ENCODE assay signal across 29 cellular contexts in the genomic region with DNA sequence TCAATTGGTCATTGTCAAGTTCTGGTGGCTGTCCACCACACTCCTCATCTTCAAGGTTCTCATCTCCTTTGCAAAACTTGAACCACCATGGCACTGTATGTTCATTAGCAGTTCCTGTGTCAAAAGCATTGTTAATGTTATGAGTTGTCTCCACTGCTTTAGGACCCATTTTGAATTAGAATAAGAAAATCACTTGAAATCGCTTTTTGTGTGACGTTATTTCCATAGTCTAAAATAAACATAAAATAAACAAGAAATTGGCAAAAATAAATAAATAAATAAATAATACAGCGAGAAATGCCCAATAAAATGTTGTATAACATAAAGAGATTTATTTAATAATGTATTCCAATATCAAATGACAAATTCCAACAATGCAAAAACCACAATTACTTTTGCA.
"Had no signal": no experiment of that assay in that cellular context is flagged by ENCODE, and none has a peak within 500 bp of the region (broad histone marks: within the 10 kb centered on the region; RNA-seq: fewer than 3 reads in every experiment).

No MANE protein-coding gene starts in this region.

- H3K4me1 ChIP-seq: stomach, suprapubic skin, testis, thyroid gland, tibial artery, tibial nerve, transverse colon, upper lobe of left lung, upper lobe of right lung, uterus, vagina had no signal

- H3K36me3 Mint-ChIP-seq: stimulated activated memory B cell treated with anti-CD40 and anti-IgM and Interleukin-4, amounts not matched to agents 10 μg/mL and 1 μg/mL and 100 μg/mL, for 72 hours; stimulated activated naive B cell treated with anti-CD40 and anti-IgM and Interleukin-4, amounts not matched to agents 10 μg/mL and 1 μg/mL and 100 μg/mL, for 72 hours; type B pancreatic cell had no signal

- H3K27me3 Mint-ChIP-seq: stimulated activated memory B cell treated with anti-CD40 and anti-IgM and Interleukin-4, amounts not matched to agents 10 μg/mL and 1 μg/mL and 100 μg/mL, for 72 hours; stimulated activated naive B cell treated with anti-CD40 and anti-IgM and Interleukin-4, amounts not matched to agents 10 μg/mL and 1 μg/mL and 100 μg/mL, for 72 hours; stimulated activated naive CD8-positive, alpha-beta T cell treated with anti-CD3 and anti-CD28 coated beads, Interleukin-15, amount 100 ng/mL, for 72 hours; stimulated activated naive CD8-positive, alpha-beta T cell treated with anti-CD3 and anti-CD28 coated beads, Interleukin-15, Interleukin-2, amounts not matched to agents 100 ng/mL and 50 ng/mL, for 24 hours; type B pancreatic cell had no signal

- H3K27ac ChIP-seq: stomach, suprapubic skin, testis, thoracic aorta, thyroid gland, tibial artery, tibial nerve, transverse colon, upper lobe of left lung, upper lobe of right lung, uterus, vagina had no signal

- H3K4me3 Mint-ChIP-seq: stimulated activated effector memory CD8-positive, alpha-beta T cell treated with anti-CD3 and anti-CD28 coated beads, Interleukin-12 subunit alpha, Interleukin-12 subunit beta, amount 100 ng/mL, for 72 hours; stimulated activated memory B cell treated with anti-CD40 and anti-IgM and Interleukin-4, amounts not matched to agents 10 μg/mL and 1 μg/mL and 100 μg/mL, for 72 hours; stimulated activated naive B cell treated with anti-CD40 and anti-IgM and Interleukin-4, amounts not matched to agents 10 μg/mL and 1 μg/mL and 100 μg/mL, for 72 hours; stimulated activated naive CD8-positive, alpha-beta T cell treated with anti-CD3 and anti-CD28 coated beads, Interleukin-15, amount 100 ng/mL, for 72 hours; stimulated activated naive CD8-positive, alpha-beta T cell treated with anti-CD3 and anti-CD28 coated beads, Interleukin-15, Interleukin-2, amounts not matched to agents 100 ng/mL and 50 ng/mL, for 24 hours; type B pancreatic cell had no signal

- FAIRE-seq: urothelium cell line had no signal

- H3K4me1 Mint-ChIP-seq: stimulated activated effector memory CD8-positive, alpha-beta T cell treated with anti-CD3 and anti-CD28 coated beads, Interleukin-12 subunit alpha, Interleukin-12 subunit beta, amount 100 ng/mL, for 72 hours; stimulated activated memory B cell treated with anti-CD40 and anti-IgM and Interleukin-4, amounts not matched to agents 10 μg/mL and 1 μg/mL and 100 μg/mL, for 72 hours; stimulated activated naive B cell treated with anti-CD40 and anti-IgM and Interleukin-4, amounts not matched to agents 10 μg/mL and 1 μg/mL and 100 μg/mL, for 72 hours; stimulated activated naive CD8-positive, alpha-beta T cell treated with anti-CD3 and anti-CD28 coated beads, Interleukin-15, amount 100 ng/mL, for 72 hours had no signal

- H3K27me3 ChIP-seq: stomach, suprapubic skin, testis, thyroid gland, tibial artery, tibial nerve, transverse colon, upper lobe of left lung, upper lobe of right lung, uterus, vagina had no signal

- ATAC-seq: stimulated activated effector memory CD8-positive, alpha-beta T cell treated with anti-CD3 and anti-CD28 coated beads, Interleukin-12 subunit alpha, Interleukin-12 subunit beta, amount 100 ng/mL, for 72 hours; stimulated activated memory B cell treated with anti-CD40 and anti-IgM and Interleukin-4, amounts not matched to agents 10 μg/mL and 1 μg/mL and 100 μg/mL, for 72 hours; stimulated activated naive B cell treated with anti-CD40 and anti-IgM and Interleukin-4, amounts not matched to agents 10 μg/mL and 1 μg/mL and 100 μg/mL, for 72 hours; stimulated activated naive CD8-positive, alpha-beta T cell treated with anti-CD3 and anti-CD28 coated beads, Interleukin-15, amount 100 ng/mL, for 72 hours; stimulated activated naive CD8-positive, alpha-beta T cell treated with anti-CD3 and anti-CD28 coated beads, Interleukin-15, Interleukin-2, amounts not matched to agents 100 U/mL and 50 U/mL, for 24 hours; upper lobe of right lung had no signal

- H3K4me3 ChIP-seq: stomach, suprapubic skin, testis, thoracic aorta, thyroid gland, tibial artery, tibial nerve, transverse colon, upper lobe of left lung, upper lobe of right lung, uterus, vagina had no signal

- H3K36me3 ChIP-seq: stomach, suprapubic skin, thoracic aorta, thyroid gland, tibial artery, tibial nerve, transverse colon, upper lobe of left lung, upper lobe of right lung, uterus, vagina had no signal

- DNase-seq: stimulated activated CD4-positive, alpha-beta T cell treated with anti-CD3 and anti-CD28 coated beads, Interleukin-2, amount 100 ng/mL, for 48 hours; stimulated activated CD4-positive, alpha-beta T cell treated with anti-CD3 and anti-CD28 coated beads, Interleukin-4, amount 100 ng/mL, for 1 hour; stimulated activated CD4-positive, alpha-beta T cell treated with anti-CD3 and anti-CD28 coated beads, Interleukin-4, amount 100 ng/mL, for 24 hours; stimulated activated CD4-positive, alpha-beta T cell treated with anti-CD3 and anti-CD28 coated beads, Interleukin-4, amount 100 ng/mL, for 4 hours; stimulated activated CD8-positive, alpha-beta memory T cell treated with anti-CD3 and anti-CD28 coated beads, Interleukin-4, amount 100 ng/mL, for 48 hours; stimulated activated naive B cell treated with anti-CD40 and anti-IgM and Interleukin-4, amounts not matched to agents 10 μg/mL and 1 μg/mL and 100 μg/mL, for 72 hours; stimulated activated naive CD4-positive, alpha-beta T cell; stimulated activated naive CD4-positive, alpha-beta T cell treated with Interleukin-2 at 50 U/mL for 16 hours; stimulated activated naive CD8-positive, alpha-beta T cell treated with anti-CD3 and anti-CD28 coated beads, Interleukin-15, amount 100 ng/mL, for 72 hours; stimulated activated naive CD8-positive, alpha-beta T cell treated with anti-CD3 and anti-CD28 coated beads, Interleukin-15, Interleukin-2, amounts not matched to agents 100 U/mL and 50 U/mL, for 24 hours; stomach; substantia nigra; testis; thyroid gland; tibial artery; transverse colon; trophoblast cell; upper lobe of left lung; upper lobe of right lung; uterus had no signal

- H3K9me3 ChIP-seq: suprapubic skin, testis, thoracic aorta, thyroid gland, tibial artery, tibial nerve, transverse colon, upper lobe of left lung, upper lobe of right lung, uterus, vagina had no signal

- H3K27ac Mint-ChIP-seq: stimulated activated effector memory CD8-positive, alpha-beta T cell treated with anti-CD3 and anti-CD28 coated beads, Interleukin-12 subunit alpha, Interleukin-12 subunit beta, amount 100 ng/mL, for 72 hours; stimulated activated memory B cell treated with anti-CD40 and anti-IgM and Interleukin-4, amounts not matched to agents 10 μg/mL and 1 μg/mL and 100 μg/mL, for 72 hours; stimulated activated naive B cell treated with anti-CD40 and anti-IgM and Interleukin-4, amounts not matched to agents 10 μg/mL and 1 μg/mL and 100 μg/mL, for 72 hours; stimulated activated naive CD8-positive, alpha-beta T cell treated with anti-CD3 and anti-CD28 coated beads, Interleukin-15, amount 100 ng/mL, for 72 hours; stimulated activated naive CD8-positive, alpha-beta T cell treated with anti-CD3 and anti-CD28 coated beads, Interleukin-15, Interleukin-2, amounts not matched to agents 100 ng/mL and 50 ng/mL, for 24 hours; type B pancreatic cell had no signal
